18 cellular contexts compared by ENCODE assay signal in genomic region chr6:129648819-129649491, GRCh38.
DNase-seq lines count a peak whose midpoint lies in the region; ATAC-seq and TF ChIP-seq lines count a peak whose summit lies in the region.
"Had no signal": no experiment of that assay in that cellular context is flagged by ENCODE, and none has a peak within 500 bp of the region (broad histone marks: within the 10 kb centered on the region; RNA-seq: fewer than 3 reads in every experiment).

No MANE protein-coding gene starts in this region.

- in situ Hi-C loops in HAP-1 (cut with MboI; ENCODE audit: low sequenced_read_pairs), result no loop called here

- peak overlapping the region in 1 of 5 experiments; percentile 21 for H3K4me3 Mint-ChIP-seq in brain

- DNase-seq in HAP-1 (ENCODE audit: low spot score in 2 of 2) (peak; percentile 36 to 78), RPMI7951 (ENCODE audit: low read depth) (peak; percentile 53), SIG-M5 (lab: John Stamatoyannopoulos, UW) (no peak), NCI-H2081 treated with DMSO at 0.1 percent for 48 hours (lab: John Stamatoyannopoulos, UW) (no peak)
- DNase-seq: ACHN; C1 segment of cervical spinal cord; CD8-positive, alpha-beta memory T cell; GDM1; HCEC 1CT; KBM-7; NCI-H1105; NCI-H510A; NCI-H82 had no signal

- peak overlapping the region; percentile 8 for H3K27ac ChIP-seq in subcutaneous abdominal adipose tissue (ENCODE audit: low read depth, low read length)
- H3K27ac ChIP-seq: RWPE1 had no signal

- H3K27ac Mint-ChIP-seq in brain, result peak overlapping the region in 3 of 5 experiments; percentile 1 to 59 (median 37)
- H3K27ac Mint-ChIP-seq: CD8-positive, alpha-beta memory T cell had no signal

- peaks cover 47% of the 10 kb centered on the region for H3K4me1 ChIP-seq in HAP-1
- peaks cover 3 to 58% (median 29%) of the 10 kb centered on the region in 5 donors for H3K4me1 ChIP-seq in subcutaneous abdominal adipose tissue (ENCODE audit: control insufficient read depth in 5 of 5, insufficient read depth in 5 of 5, low read length in 5 of 5)

- no peaks in the 10 kb centered on the region for H3K36me3 Mint-ChIP-seq in brain

- H3K36me3 ChIP-seq in HAP-1 (replicated peaks), result no peaks in the 10 kb centered on the region
- no peaks in the 10 kb centered on the region for H3K36me3 ChIP-seq in subcutaneous abdominal adipose tissue (ENCODE audit: control insufficient read depth in 5 of 5, insufficient read depth in 5 of 5, low read length in 5 of 5)

- H3K4me1 Mint-ChIP-seq in brain, result peaks cover 52% of the 10 kb centered on the region

- no peaks in the 10 kb centered on the region for H3K9me3 Mint-ChIP-seq in brain
- H3K9me3 Mint-ChIP-seq: CD8-positive, alpha-beta memory T cell had no signal

- H3K9ac ChIP-seq in subcutaneous abdominal adipose tissue (ENCODE audit: low read length in 5 of 5), result no peak overlapping the region

- no peak overlapping the region for H3K4me3 ChIP-seq in HAP-1
- H3K4me3 ChIP-seq in subcutaneous abdominal adipose tissue (ENCODE audit: low read depth in 1 of 5, low read length in 5 of 5), result no peak overlapping the region

- H3K27me3 Mint-ChIP-seq in brain, result no peaks in the 10 kb centered on the region
- H3K27me3 Mint-ChIP-seq: CD8-positive, alpha-beta memory T cell had no signal

- no peak for TF ChIP-seq CTCF in brain (conservative IDR thresholded peaks at IDR 0.05)

- H3K9me3 ChIP-seq in HAP-1 (peaks cover 2% of the 10 kb centered on the region; the same call in 1 of the 2 replicates), subcutaneous abdominal adipose tissue (ENCODE audit: control insufficient read depth in 5 of 5, low read length in 5 of 5) (no peaks in the 10 kb centered on the region)

- ATAC-seq in esophagus mucosa (no peak), GM18907 (IDR thresholded peaks at IDR 0.05; ENCODE audit: unreplicated experiment) (no peak)

- H3K27me3 ChIP-seq in HAP-1 (ENCODE audit: low read depth), result no peaks in the 10 kb centered on the region
- no peaks in the 10 kb centered on the region for H3K27me3 ChIP-seq in subcutaneous abdominal adipose tissue (ENCODE audit: control insufficient read depth in 5 of 5, insufficient read depth in 4 of 5, low read length in 5 of 5)

Comparison
In these comparisons a context has a peak if more than half of its experiments do, and no peak if none do; other contexts are left out.
1. DNase-seq: peak in HAP-1 (2 of 2) and RPMI7951 (single experiment); none in SIG-M5 (single experiment) and NCI-H2081 treated with DMSO at 0.1 percent for 48 hours (single experiment).